1 cellular context compared by ENCODE assay signal in the genomic region with DNA sequence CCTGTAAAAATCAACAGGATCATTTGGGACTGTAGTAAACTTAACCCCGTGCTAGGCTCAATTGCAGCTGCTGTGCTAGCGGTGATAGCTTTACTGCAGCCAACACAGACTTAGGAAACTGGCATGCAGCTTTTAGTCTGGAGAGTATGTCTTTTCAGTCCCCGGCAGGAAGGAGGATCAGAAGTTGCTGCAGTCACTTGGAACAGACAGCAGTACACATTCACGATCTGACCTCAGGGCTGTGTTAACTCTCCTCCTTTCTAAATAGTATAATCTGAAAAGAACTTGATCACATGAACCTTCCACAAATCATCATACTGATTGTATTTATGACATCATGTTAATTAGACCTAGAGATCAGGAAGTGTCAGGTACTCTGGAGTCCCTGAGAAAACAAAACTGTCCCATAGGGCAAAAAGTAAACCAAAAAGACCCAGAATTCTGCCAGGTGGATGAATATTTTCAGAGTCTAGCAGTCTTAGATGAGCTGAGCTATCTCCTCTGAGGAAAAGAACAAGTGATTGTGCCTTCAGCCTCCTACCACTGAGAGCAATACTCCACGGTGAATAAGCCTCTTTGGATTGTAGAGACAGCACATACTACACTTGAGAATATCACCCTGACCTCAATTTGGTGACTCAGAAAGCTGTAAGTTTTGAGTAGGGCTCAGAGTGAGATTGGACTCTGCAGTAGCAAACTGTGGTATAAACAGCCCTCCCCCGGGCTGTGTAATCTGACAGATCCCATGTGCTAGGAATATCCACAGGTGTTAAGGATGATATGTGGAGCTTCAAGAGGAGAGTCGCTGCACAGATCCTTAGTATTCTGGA.
TF ChIP-seq lines count a peak whose summit lies in the region.

No MANE protein-coding gene starts in this region.

TF ChIP-seq in GM23338, 12 proteins besides CTCF, POLR2A, EP300 and RAD21 (continued from another document):
- no peak for TF ChIP-seq REST (IDR thresholded peaks at IDR 0.05; ENCODE audit: unreplicated experiment)
- no peak for TF ChIP-seq CREB1 (CRISPR knock-in tag; IDR thresholded peaks at IDR 0.05; ENCODE audit: low read depth)
- no peak for TF ChIP-seq ETS1 (IDR thresholded peaks at IDR 0.05)
- TF ChIP-seq EZH2 (IDR thresholded peaks at IDR 0.05; ENCODE audit: low read depth, unreplicated experiment), result no peak
